Comparison of ENCODE assay signal across 27 cellular contexts in the genomic region with DNA sequence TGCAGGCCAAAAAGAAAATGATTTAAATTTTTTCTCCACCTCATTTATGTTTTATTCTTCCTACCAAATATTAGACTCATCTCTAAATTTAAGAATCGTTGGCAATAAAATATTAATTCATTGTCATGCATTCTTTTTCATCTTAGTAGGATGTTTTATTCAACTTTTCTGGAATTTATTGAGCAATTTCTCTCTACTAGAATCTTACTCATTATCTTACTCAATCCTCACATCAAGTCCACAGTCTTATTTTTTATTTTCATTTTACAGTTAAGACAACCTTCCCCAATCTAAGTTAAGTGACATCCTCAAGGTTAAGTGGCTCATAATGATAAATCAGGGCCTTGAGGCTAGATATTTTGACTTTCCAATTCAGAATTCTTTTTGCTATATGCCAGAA. TPM values are rescaled to one million over a fixed set of nuclear protein-coding genes. Genes with fewer than 3 reads are reported as not detected.
DNase-seq lines count a peak whose midpoint lies in the region; ATAC-seq, FAIRE-seq and TF ChIP-seq lines count a peak whose summit lies in the region.
"Had no signal": no experiment of that assay in that cellular context is flagged by ENCODE, and none has a peak within 500 bp of the region (broad histone marks: within the 10 kb centered on the region; RNA-seq: fewer than 3 reads in every experiment).

No MANE protein-coding gene starts in this region.

- CTCF ChIA-PET in WTC11 (lab: Charles Lee) = no interaction called here

- POLR2A ChIA-PET in WTC11 (lab: Charles Lee) = no interaction called here

- H3K9me3 Mint-ChIP-seq in WTC11 = no peaks in the 10 kb centered on the region
- H3K9me3 Mint-ChIP-seq: CD14-positive monocyte had no signal

- peaks cover 21% of the 10 kb centered on the region for H3K4me1 Mint-ChIP-seq in WTC11
- H3K4me1 Mint-ChIP-seq: CD14-positive monocyte had no signal

- no peaks in the 10 kb centered on the region for H3K27me3 Mint-ChIP-seq in WTC11 (ENCODE audit: low read depth)

- FAIRE-seq in RCC 7860 (lab: Jason Lieb, UNC) = no peak
- FAIRE-seq: GM12891, GM18507, H1, HepG2 had no signal

- H3K27ac Mint-ChIP-seq in WTC11 = no peak overlapping the region
- H3K27ac Mint-ChIP-seq: CD14-positive monocyte had no signal

- H3K4me3 Mint-ChIP-seq in WTC11 = no peak overlapping the region
- H3K4me3 Mint-ChIP-seq: CD14-positive monocyte had no signal

- H3K36me3 Mint-ChIP-seq in WTC11 = no peaks in the 10 kb centered on the region
- H3K36me3 Mint-ChIP-seq: CD14-positive monocyte had no signal

- TF ChIP-seq CTCF in WTC11 (IDR thresholded peaks at IDR 0.05) = no peak

- DNase-seq in AG08395 (ENCODE audit: low spot score) = peak; percentile 8
- peak; percentile 15 for DNase-seq in GM04503 (ENCODE audit: low read depth)
- peak; percentile 29 for DNase-seq in amniotic epithelial cell (ENCODE audit: low read depth)
- DNase-seq in iris pigment epithelial cell (ENCODE audit: low read depth) = peak; percentile 10
- DNase-seq in WTC11 (ENCODE audit: low spot score) = no peak
- no peak for DNase-seq in RCC 7860 (ENCODE audit: low spot score)
- DNase-seq in D341Med (ENCODE audit: low spot score) = no peak
- no peak for DNase-seq in hippocampal formation (lab: John Stamatoyannopoulos, UW)
- DNase-seq: AML-193; DMS 273 treated with DMSO at 0.1 percent for 48 hours; DND-41; GDM1; KBM-7; NCI-H1105 treated with DMSO at 0.1 percent for 48 hours; NCI-H1694; NCI-H2081 treated with DMSO at 0.1 percent for 48 hours; NCI-H510A; NCI-H748 treated with DMSO at 0.1 percent for 48 hours; NK-92 treated with Interleukin-12 subunit alpha and Interleukin-12 subunit beta, amount 100 ng/mL, for 24 hours; Peyer's patch; Right ventricle myocardium superior had no signal

- no peak for ATAC-seq in WTC11
- ATAC-seq: HepG2 had no signal

TF ChIP-seq in WTC11, 78 proteins besides CTCF, POLR2A, EP300 and RAD21:
- TF ChIP-seq NR3C1 (CRISPR knock-in tag; conservative IDR thresholded peaks at IDR 0.05; ENCODE audit: low read depth) (no peak), RELA (CRISPR knock-in tag; IDR thresholded peaks at IDR 0.05; ENCODE audit: borderline replicate concordance) (no peak), GABPB1 (CRISPR knock-in tag; IDR thresholded peaks at IDR 0.05) (no peak), OVOL2 (CRISPR knock-in tag; IDR thresholded peaks at IDR 0.05; ENCODE audit: borderline replicate concordance) (no peak), ZNF423 (CRISPR knock-in tag; IDR thresholded peaks at IDR 0.05) (no peak), ZNF121 (CRISPR knock-in tag; IDR thresholded peaks at IDR 0.05) (no peak), HMGA2 (CRISPR knock-in tag; IDR thresholded peaks at IDR 0.05) (no peak), TCF7 (CRISPR knock-in tag; IDR thresholded peaks at IDR 0.05; ENCODE audit: low read depth) (no peak), SOX15 (CRISPR knock-in tag; IDR thresholded peaks at IDR 0.05) (no peak)
- TF ChIP-seq, protein P1, sequence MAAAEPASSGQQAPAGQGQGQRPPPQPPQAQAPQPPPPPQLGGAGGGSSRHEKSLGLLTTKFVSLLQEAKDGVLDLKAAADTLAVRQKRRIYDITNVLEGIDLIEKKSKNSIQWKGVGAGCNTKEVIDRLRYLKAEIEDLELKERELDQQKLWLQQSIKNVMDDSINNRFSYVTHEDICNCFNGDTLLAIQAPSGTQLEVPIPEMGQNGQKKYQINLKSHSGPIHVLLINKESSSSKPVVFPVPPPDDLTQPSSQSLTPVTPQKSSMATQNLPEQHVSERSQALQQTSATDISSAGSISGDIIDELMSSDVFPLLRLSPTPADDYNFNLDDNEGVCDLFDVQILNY (CRISPR knock-in tag; IDR thresholded peaks at IDR 0.05) = no peak
- TF ChIP-seq, protein P2, sequence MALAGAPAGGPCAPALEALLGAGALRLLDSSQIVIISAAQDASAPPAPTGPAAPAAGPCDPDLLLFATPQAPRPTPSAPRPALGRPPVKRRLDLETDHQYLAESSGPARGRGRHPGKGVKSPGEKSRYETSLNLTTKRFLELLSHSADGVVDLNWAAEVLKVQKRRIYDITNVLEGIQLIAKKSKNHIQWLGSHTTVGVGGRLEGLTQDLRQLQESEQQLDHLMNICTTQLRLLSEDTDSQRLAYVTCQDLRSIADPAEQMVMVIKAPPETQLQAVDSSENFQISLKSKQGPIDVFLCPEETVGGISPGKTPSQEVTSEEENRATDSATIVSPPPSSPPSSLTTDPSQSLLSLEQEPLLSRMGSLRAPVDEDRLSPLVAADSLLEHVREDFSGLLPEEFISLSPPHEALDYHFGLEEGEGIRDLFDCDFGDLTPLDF (CRISPR knock-in tag; IDR thresholded peaks at IDR 0.05) = no peak
- TF ChIP-seq, protein P3, sequence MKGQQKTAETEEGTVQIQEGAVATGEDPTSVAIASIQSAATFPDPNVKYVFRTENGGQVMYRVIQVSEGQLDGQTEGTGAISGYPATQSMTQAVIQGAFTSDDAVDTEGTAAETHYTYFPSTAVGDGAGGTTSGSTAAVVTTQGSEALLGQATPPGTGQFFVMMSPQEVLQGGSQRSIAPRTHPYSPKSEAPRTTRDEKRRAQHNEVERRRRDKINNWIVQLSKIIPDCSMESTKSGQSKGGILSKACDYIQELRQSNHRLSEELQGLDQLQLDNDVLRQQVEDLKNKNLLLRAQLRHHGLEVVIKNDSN (CRISPR knock-in tag; IDR thresholded peaks at IDR 0.05) = no peak
- TF ChIP-seq, protein P4, sequence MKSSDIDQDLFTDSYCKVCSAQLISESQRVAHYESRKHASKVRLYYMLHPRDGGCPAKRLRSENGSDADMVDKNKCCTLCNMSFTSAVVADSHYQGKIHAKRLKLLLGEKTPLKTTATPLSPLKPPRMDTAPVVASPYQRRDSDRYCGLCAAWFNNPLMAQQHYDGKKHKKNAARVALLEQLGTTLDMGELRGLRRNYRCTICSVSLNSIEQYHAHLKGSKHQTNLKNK (CRISPR knock-in tag; IDR thresholded peaks at IDR 0.05) = no peak

RNA-seq across cellular contexts. Expression of a gene that starts 15.9 kb away (rescaled TPM):
- total RNA-seq in WTC11 (2021) = 1.1 to 1.3 TPM (median 1.2 TPM) in 3 replicates
- total RNA-seq: A172 had no signal

RNA-seq across cellular contexts. Expression of a gene that starts 56.7 kb away (rescaled TPM):
- 0.07 to 0.14 TPM in 2 of 3 replicates, not detected in the other for total RNA-seq in WTC11 (2021)
- total RNA-seq: A172, H1, HepG2 had no signal

Comparison
In these comparisons a context has a peak if more than half of its experiments do, and no peak if none do; other contexts are left out.
1. DNase-seq: peak in AG08395 (single experiment), GM04503 (single experiment), amniotic epithelial cell (single experiment) and iris pigment epithelial cell (single experiment); none in WTC11 (single experiment), RCC 7860 (single experiment), D341Med (single experiment) and hippocampal formation (0 of 2).